ENCODE assay signal across 18 cellular contexts in the genomic region with DNA sequence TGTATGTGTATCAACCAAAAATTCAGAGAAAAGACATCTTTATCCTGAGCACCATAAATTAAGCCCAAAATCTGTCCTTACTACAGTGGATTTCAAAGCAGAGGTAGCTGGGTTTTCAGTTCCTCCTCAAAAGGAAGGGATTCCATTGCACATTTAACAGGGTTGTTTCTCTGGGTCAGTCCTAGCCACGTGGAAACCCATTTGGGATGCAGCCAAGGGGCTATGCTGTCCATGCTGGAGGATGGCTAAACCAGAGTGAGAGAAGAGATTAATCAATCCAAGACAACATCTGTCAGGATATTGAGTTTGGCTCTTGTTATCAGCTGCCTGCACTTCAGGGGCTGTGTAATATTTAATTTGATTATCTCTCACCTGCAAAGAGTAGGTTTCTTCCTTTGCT. TPM values are rescaled to one million over a fixed set of nuclear protein-coding genes. Genes with fewer than 3 reads are reported as not detected.
"Had no signal": no experiment of that assay in that cellular context is flagged by ENCODE, and none has a peak within 500 bp of the region (broad histone marks: within the 10 kb centered on the region; RNA-seq: fewer than 3 reads in every experiment).

No MANE protein-coding gene starts in this region.

- H3K9me3 ChIP-seq: lower lobe of right lung, prostate gland, right atrium auricular region, stomach, thyroid gland had no signal

- DNase-seq: dorsolateral prefrontal cortex; effector CD4-positive, alpha-beta T cell; left ventricle myocardium superior; lower lobe of right lung; naive thymus-derived CD8-positive, alpha-beta T cell; nephron progenitor cell; stimulated activated CD4-positive, alpha-beta T cell treated with anti-CD3 and anti-CD28 coated beads, Interleukin-12 subunit alpha, Interleukin-12 subunit beta, amount 100 ng/mL, for 4 hours; stimulated activated CD4-positive, alpha-beta T cell treated with anti-CD3 and anti-CD28 coated beads, Interleukin-1b, Interleukin-23, amount 100 ng/mL, for 48 hours; stimulated activated CD4-positive, alpha-beta T cell treated with anti-CD3 and anti-CD28 coated beads, Interleukin-4, amount 100 ng/mL, for 1 hour; stimulated activated CD8-positive, alpha-beta memory T cell treated with anti-CD3 and anti-CD28 coated beads, Interleukin-4, amount 100 ng/mL, for 48 hours; stimulated activated naive CD4-positive, alpha-beta T cell; stomach; thyroid gland; trophoblast cell had no signal

- H3K4me3 ChIP-seq: dorsolateral prefrontal cortex, lower lobe of right lung, prostate gland, right atrium auricular region, smooth muscle cell, stomach, thyroid gland had no signal

- H3K27ac ChIP-seq: lower lobe of right lung, prostate gland, right atrium auricular region, stomach, thyroid gland had no signal

- H3K4me1 ChIP-seq: lower lobe of right lung, prostate gland, right atrium auricular region, stomach, thyroid gland had no signal

- ATAC-seq: left ventricle myocardium superior; lower lobe of right lung; naive thymus-derived CD8-positive, alpha-beta T cell; sciatic nerve had no signal

- H3K27me3 ChIP-seq: dorsolateral prefrontal cortex, right atrium auricular region, stomach, thyroid gland had no signal

- H3K36me3 ChIP-seq: lower lobe of right lung, prostate gland, right atrium auricular region, stomach, thyroid gland had no signal

RNA-seq across cellular contexts. Expression of a gene that starts 28.1 kb away (rescaled TPM):
- total RNA-seq: naive thymus-derived CD8-positive, alpha-beta T cell had no signal
- polyA plus RNA-seq: naive thymus-derived CD8-positive, alpha-beta T cell had no signal
